In genomic region chr5:78758169-78758839, GRCh38 we compare ENCODE assay signal across 11 cellular contexts.
DNase-seq lines count a peak whose midpoint lies in the region; ATAC-seq and TF ChIP-seq lines count a peak whose summit lies in the region.
"Had no signal": no experiment of that assay in that cellular context is flagged by ENCODE, and none has a peak within 500 bp of the region (broad histone marks: within the 10 kb centered on the region; RNA-seq: fewer than 3 reads in every experiment).

No MANE protein-coding gene starts in this region.

- H3K9me3 ChIP-seq in heart left ventricle (no peaks in the 10 kb centered on the region), aorta (ENCODE audit: control insufficient read depth, low read length) (no peaks in the 10 kb centered on the region)

- H3K27ac ChIP-seq in heart left ventricle (no peak overlapping the region), aorta (ENCODE audit: low read depth in 1 of 2, low read length in 2 of 2) (no peak overlapping the region)
- H3K27ac ChIP-seq: HL-60 had no signal

- peak; percentile 59 for ATAC-seq in GM18861 (IDR thresholded peaks at IDR 0.05; ENCODE audit: unreplicated experiment)
- peak; percentile 63 for ATAC-seq in GM21576 (IDR thresholded peaks at IDR 0.05; ENCODE audit: unreplicated experiment)
- ATAC-seq in HG03469 (IDR thresholded peaks at IDR 0.05; ENCODE audit: unreplicated experiment) = peak; percentile 70
- ATAC-seq in heart left ventricle = no peak
- ATAC-seq in aorta (ENCODE audit: low FRiP score) = no peak

- peak; percentile 89 for DNase-seq in iris pigment epithelial cell (ENCODE audit: low read depth)
- no peak for DNase-seq in NCI-H2227 (lab: John Stamatoyannopoulos, UW; ENCODE audit: unreplicated experiment)
- no peak for DNase-seq in heart left ventricle
- no peak for DNase-seq in NCI-H1417 treated with DMSO at 0.1 percent for 48 hours (lab: John Stamatoyannopoulos, UW)
- DNase-seq in aorta = no peak
- DNase-seq: caudate nucleus; stimulated activated CD4-positive, alpha-beta T cell treated with anti-CD3 and anti-CD28 coated beads, Interleukin-4, amount 100 ng/mL, for 4 hours had no signal

- no peak for TF ChIP-seq CTCF in heart left ventricle (IDR thresholded peaks at IDR 0.05)

- H3K36me3 ChIP-seq in heart left ventricle (no peaks in the 10 kb centered on the region), aorta (ENCODE audit: control insufficient read depth in 1 of 2, insufficient read depth in 2 of 2, low read length in 1 of 2) (no peaks in the 10 kb centered on the region)

- no peak for TF ChIP-seq POLR2A in heart left ventricle (IDR thresholded peaks at IDR 0.05)

- intact Hi-C loops in heart left ventricle (cut with DNase I) = no loop called here
- intact Hi-C loops in aorta (cut with DNase I) = no loop called here

- H3K4me3 ChIP-seq in heart left ventricle (no peak overlapping the region), aorta (ENCODE audit: low read length in 2 of 2) (no peak overlapping the region)

- WGBS in heart left ventricle, 4 donors = 81 to 96% (median 91%) methylated on average over 2 of the region's 2 CpGs
- WGBS in aorta, 2 donors = 75 to 79% methylated on average over 2 of the region's 2 CpGs

- H3K4me1 ChIP-seq in heart left ventricle (peaks cover 0 to 32% (median 0%) of the 10 kb centered on the region in 12 donors), aorta (ENCODE audit: control insufficient read depth in 1 of 2, insufficient read depth in 2 of 2, low read length in 2 of 2) (peaks cover 0 to 2% of the 10 kb centered on the region in 2 donors)

- H3K27me3 ChIP-seq in heart left ventricle = no peaks in the 10 kb centered on the region
- no peaks in the 10 kb centered on the region for H3K27me3 ChIP-seq in aorta (ENCODE audit: control insufficient read depth in 1 of 2, insufficient read depth in 2 of 2, low read length in 1 of 2)

Comparison
In these comparisons a context has a peak if more than half of its experiments do, and no peak if none do; other contexts are left out.
1. ATAC-seq: peak in GM18861 (single experiment), GM21576 (single experiment) and HG03469 (single experiment); none in heart left ventricle (0 of 4) and aorta (single experiment).